In genomic region chr16:51968756-51969155, GRCh38 we compare ENCODE assay signal across 18 cellular contexts.
"Had no signal": no experiment of that assay in that cellular context is flagged by ENCODE, and none has a peak within 500 bp of the region (broad histone marks: within the 10 kb centered on the region; RNA-seq: fewer than 3 reads in every experiment).

No MANE protein-coding gene starts in this region.

- H3K27me3 ChIP-seq: heart left ventricle, ovary, right lobe of liver, testis had no signal

- H3K4me1 ChIP-seq: gastroesophageal sphincter, heart left ventricle, right lobe of liver, testis had no signal

- H3K36me3 ChIP-seq: gastroesophageal sphincter, heart left ventricle, ovary, right lobe of liver had no signal

- H3K9me3 ChIP-seq: gastroesophageal sphincter, heart left ventricle, ovary, right lobe of liver, testis had no signal

- H3K27ac ChIP-seq: dorsolateral prefrontal cortex, epithelial cell of prostate, gastroesophageal sphincter, heart left ventricle, ovary, right lobe of liver, testis had no signal

- DNase-seq: activated CD4-positive, alpha-beta memory T cell treated with anti-CD3 and anti-CD28 coated beads, Interleukin-2, amount 10 ng/mL, durations not matched to agents 7 days and 5 days; activated CD4-positive, alpha-beta T cell treated with anti-CD3 and anti-CD28 coated beads for 48 hours; activated CD4-positive, CD25-positive, alpha-beta regulatory T cell; activated CD8-positive, alpha-beta memory T cell treated with anti-CD3 and anti-CD28 coated beads, Interleukin-2, amount 10 ng/mL, durations not matched to agents 7 days and 5 days; activated naive CD8-positive, alpha-beta T cell treated with anti-CD3 and anti-CD28 coated beads for 36 hours; amniotic stem cell; dorsolateral prefrontal cortex; heart left ventricle; immature natural killer cell; naive thymus-derived CD8-positive, alpha-beta T cell; ovary; right lobe of liver; stimulated activated CD4-positive, alpha-beta T cell treated with anti-CD3 and anti-CD28 coated beads, Interleukin-4, amount 100 ng/mL, for 24 hours; T1000; testis had no signal

- ATAC-seq: activated CD8-positive, alpha-beta memory T cell treated with anti-CD3 and anti-CD28 coated beads, Interleukin-2, amount 10 ng/mL, durations not matched to agents 7 days and 5 days; gastroesophageal sphincter; heart left ventricle; naive thymus-derived CD8-positive, alpha-beta T cell; right lobe of liver; stimulated activated memory B cell treated with anti-CD40 and anti-IgM and Interleukin-4, amounts not matched to agents 10 μg/mL and 1 μg/mL and 100 μg/mL, for 72 hours had no signal

- H3K4me3 ChIP-seq: dorsolateral prefrontal cortex, gastroesophageal sphincter, heart left ventricle, ovary, right lobe of liver, testis had no signal
